In the genomic region with DNA sequence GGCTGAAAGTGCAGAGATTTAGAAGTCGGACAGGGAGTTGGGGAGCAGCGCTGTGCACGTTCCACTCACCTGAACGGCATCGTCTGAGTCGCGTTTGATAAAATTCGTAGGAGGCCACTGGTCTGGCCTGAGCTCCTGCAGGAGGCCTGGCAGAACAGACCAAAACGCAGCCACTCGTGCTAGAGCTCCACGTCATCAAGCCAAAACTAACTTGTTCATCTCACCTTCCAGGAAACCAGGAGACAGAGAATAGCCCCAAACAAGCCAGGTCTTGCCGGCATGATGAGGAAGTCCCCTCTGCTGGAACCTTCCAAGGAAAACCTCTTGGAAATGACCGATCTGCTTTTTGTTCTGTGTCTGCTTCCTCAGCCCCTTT, we compare ENCODE assay signal across 1 cellular context.
TF ChIP-seq lines count a peak whose summit lies in the region.

No MANE protein-coding gene starts in this region.

TF ChIP-seq in K562, 482 proteins besides CTCF, POLR2A, EP300 and RAD21:
- TF ChIP-seq, protein P1, sequence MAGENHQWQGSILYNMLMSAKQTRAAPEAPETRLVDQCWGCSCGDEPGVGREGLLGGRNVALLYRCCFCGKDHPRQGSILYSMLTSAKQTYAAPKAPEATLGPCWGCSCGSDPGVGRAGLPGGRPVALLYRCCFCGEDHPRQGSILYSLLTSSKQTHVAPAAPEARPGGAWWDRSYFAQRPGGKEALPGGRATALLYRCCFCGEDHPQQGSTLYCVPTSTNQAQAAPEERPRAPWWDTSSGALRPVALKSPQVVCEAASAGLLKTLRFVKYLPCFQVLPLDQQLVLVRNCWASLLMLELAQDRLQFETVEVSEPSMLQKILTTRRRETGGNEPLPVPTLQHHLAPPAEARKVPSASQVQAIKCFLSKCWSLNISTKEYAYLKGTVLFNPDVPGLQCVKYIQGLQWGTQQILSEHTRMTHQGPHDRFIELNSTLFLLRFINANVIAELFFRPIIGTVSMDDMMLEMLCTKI (IDR thresholded peaks at IDR 0.05; ENCODE audit: partially characterized antibody), result no peak
- no peak for TF ChIP-seq ASH1L (IDR thresholded peaks at IDR 0.05; ENCODE audit: borderline replicate concordance, low read depth, partially characterized antibody)
- TF ChIP-seq FOXK1 (CRISPR knock-in tag; IDR thresholded peaks at IDR 0.05; ENCODE audit: borderline replicate concordance), result no peak
- TF ChIP-seq HDAC6 (IDR thresholded peaks at IDR 0.05; ENCODE audit: low read depth, low read length), result no peak
- TF ChIP-seq RBM14 (IDR thresholded peaks at IDR 0.05; ENCODE audit: borderline replicate concordance, insufficient read depth, low read depth, low read length), result no peak
- 0 out of 2 replicates have a peak, but pooled peaks have one; percentile 31 for TF ChIP-seq L3MBTL2 (IDR thresholded peaks at IDR 0.05)
